24 cellular contexts compared by ENCODE assay signal in genomic region chr5:257148-257547, GRCh38.
"Had no signal": no experiment of that assay in that cellular context is flagged by ENCODE, and none has a peak within 500 bp of the region (broad histone marks: within the 10 kb centered on the region; RNA-seq: fewer than 3 reads in every experiment).

No MANE protein-coding gene starts in this region.

- FAIRE-seq: bronchial epithelial cell had no signal

- H3K27ac ChIP-seq: ascending aorta, body of pancreas had no signal

- H3K27me3 ChIP-seq: ascending aorta, body of pancreas, MG63 had no signal

- H3K4me1 ChIP-seq: ascending aorta had no signal

- ATAC-seq: activated CD4-positive, CD25-positive, alpha-beta regulatory T cell treated with anti-CD3 and anti-CD28 coated beads, Interleukin-2, amount 50 U/mL, for 24 hours; activated CD8-positive, alpha-beta memory T cell treated with anti-CD3 and anti-CD28 coated beads, Interleukin-2, amount 10 ng/mL, durations not matched to agents 7 days and 5 days; activated CD8-positive, alpha-beta T cell treated with anti-CD3 and anti-CD28 coated beads, Interleukin-2, amount 10 ng/mL, durations not matched to agents 7 days and 5 days; activated naive CD4-positive, alpha-beta T cell treated with anti-CD3 and anti-CD28 coated beads, Interleukin-2, amount 50 U/mL, for 72 hours; activated naive CD8-positive, alpha-beta T cell treated with anti-CD3 and anti-CD28 coated beads, Interleukin-2, amount 50 U/mL, for 24 hours; activated T-cell treated with anti-CD3 and anti-CD28 coated beads, Interleukin-2, amount 50 U/mL, for 4 hours; body of pancreas had no signal

- H3K9me3 ChIP-seq: ascending aorta, body of pancreas, MG63 had no signal

- DNase-seq: activated CD4-positive, alpha-beta T cell treated with anti-CD3 and anti-CD28 coated beads for 4 hours; activated CD8-positive, alpha-beta memory T cell treated with anti-CD3 and anti-CD28 coated beads, Interleukin-2, amount 10 ng/mL, durations not matched to agents 7 days and 5 days; activated CD8-positive, alpha-beta T cell treated with anti-CD3 and anti-CD28 coated beads, Interleukin-2, amount 10 ng/mL, durations not matched to agents 7 days and 5 days; activated effector memory CD4-positive, alpha-beta T cell treated with anti-CD3 and anti-CD28 coated beads, Interleukin-2, amount 50 U/mL, for 16 hours; activated naive CD4-positive, alpha-beta T cell treated with Interleukin-2 at 50 U/mL for 16 hours; activated naive CD8-positive, alpha-beta T cell treated with anti-CD3 and anti-CD28 coated beads, Interleukin-2, amount 50 U/mL, for 24 hours; activated T-cell treated with anti-CD3 and anti-CD28 coated beads, Interleukin-2, amount 50 U/mL, for 4 hours; amniotic stem cell; MG63; NCI-H1105; NCI-H1436; NCI-H187 treated with DMSO at 0.1 percent for 48 hours; NCI-H2107; NCI-H2171 treated with DMSO at 0.1 percent for 48 hours; NCI-H226; NCI-H526 treated with DMSO at 0.1 percent for 48 hours; NCI-H82; RPMI8226; SHP77 treated with DMSO at 0.1 percent for 48 hours had no signal

- H3K4me3 ChIP-seq: ascending aorta, body of pancreas, MG63 had no signal
